ENCODE assay signal across 1 cellular context in the genomic region with DNA sequence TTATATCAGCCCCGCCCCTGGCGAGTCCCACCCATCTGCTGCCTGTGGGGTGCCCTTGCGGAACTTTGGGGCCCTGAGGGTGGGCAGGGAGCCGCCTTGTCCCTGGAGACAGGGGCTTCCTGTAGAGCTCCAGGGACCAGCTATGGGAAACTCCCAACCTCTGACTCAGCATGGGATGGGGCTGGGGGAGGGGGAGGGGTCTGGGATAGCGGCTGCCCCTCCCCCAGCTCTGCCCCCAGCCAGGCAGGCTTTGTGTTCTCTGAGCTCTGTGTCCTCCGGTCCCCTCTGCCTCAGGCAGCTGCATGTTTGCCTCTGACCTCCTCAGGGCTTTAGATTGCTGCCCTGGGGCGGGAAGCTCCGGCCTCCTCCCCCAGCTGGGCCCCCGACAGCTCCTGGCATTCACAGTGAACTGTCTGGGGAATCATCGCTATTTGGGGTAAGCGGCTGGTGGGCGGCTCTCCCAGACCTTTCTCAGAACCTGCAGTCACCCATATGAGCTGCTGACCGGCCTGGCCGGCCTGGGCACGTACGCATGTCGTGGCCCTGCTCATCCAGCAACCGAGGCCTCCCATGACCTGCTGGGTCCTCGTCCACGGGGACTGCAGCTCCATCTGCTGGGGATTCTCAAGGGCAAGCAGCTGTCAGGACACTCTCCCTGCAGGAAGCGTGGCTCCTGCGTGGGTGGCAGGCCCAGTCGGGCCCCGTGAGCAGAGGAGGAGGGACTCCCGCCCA.
TF ChIP-seq lines count a peak whose summit lies in the region.

No MANE protein-coding gene starts in this region.

TF ChIP-seq in HepG2, 621 proteins besides CTCF, POLR2A, EP300 and RAD21 (continued from another document and continues in another):
- no peak for TF ChIP-seq E2F2 (CRISPR knock-in tag; IDR thresholded peaks at IDR 0.05; ENCODE audit: borderline replicate concordance)
- TF ChIP-seq, protein P1, sequence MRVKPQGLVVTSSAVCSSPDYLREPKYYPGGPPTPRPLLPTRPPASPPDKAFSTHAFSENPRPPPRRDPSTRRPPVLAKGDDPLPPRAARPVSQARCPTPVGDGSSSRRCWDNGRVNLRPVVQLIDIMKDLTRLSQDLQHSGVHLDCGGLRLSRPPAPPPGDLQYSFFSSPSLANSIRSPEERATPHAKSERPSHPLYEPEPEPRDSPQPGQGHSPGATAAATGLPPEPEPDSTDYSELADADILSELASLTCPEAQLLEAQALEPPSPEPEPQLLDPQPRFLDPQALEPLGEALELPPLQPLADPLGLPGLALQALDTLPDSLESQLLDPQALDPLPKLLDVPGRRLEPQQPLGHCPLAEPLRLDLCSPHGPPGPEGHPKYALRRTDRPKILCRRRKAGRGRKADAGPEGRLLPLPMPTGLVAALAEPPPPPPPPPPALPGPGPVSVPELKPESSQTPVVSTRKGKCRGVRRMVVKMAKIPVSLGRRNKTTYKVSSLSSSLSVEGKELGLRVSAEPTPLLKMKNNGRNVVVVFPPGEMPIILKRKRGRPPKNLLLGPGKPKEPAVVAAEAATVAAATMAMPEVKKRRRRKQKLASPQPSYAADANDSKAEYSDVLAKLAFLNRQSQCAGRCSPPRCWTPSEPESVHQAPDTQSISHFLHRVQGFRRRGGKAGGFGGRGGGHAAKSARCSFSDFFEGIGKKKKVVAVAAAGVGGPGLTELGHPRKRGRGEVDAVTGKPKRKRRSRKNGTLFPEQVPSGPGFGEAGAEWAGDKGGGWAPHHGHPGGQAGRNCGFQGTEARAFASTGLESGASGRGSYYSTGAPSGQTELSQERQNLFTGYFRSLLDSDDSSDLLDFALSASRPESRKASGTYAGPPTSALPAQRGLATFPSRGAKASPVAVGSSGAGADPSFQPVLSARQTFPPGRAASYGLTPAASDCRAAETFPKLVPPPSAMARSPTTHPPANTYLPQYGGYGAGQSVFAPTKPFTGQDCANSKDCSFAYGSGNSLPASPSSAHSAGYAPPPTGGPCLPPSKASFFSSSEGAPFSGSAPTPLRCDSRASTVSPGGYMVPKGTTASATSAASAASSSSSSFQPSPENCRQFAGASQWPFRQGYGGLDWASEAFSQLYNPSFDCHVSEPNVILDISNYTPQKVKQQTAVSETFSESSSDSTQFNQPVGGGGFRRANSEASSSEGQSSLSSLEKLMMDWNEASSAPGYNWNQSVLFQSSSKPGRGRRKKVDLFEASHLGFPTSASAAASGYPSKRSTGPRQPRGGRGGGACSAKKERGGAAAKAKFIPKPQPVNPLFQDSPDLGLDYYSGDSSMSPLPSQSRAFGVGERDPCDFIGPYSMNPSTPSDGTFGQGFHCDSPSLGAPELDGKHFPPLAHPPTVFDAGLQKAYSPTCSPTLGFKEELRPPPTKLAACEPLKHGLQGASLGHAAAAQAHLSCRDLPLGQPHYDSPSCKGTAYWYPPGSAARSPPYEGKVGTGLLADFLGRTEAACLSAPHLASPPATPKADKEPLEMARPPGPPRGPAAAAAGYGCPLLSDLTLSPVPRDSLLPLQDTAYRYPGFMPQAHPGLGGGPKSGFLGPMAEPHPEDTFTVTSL (CRISPR knock-in tag; IDR thresholded peaks at IDR 0.05; ENCODE audit: borderline replicate concordance), result peak; percentile 69; the same call in 1 of the 2 replicates
- TF ChIP-seq TP53 (CRISPR knock-in tag; conservative IDR thresholded peaks at IDR 0.05), result peak; percentile 43; the same call in 1 of the 2 replicates
- TF ChIP-seq ZNF841 (CRISPR knock-in tag; IDR thresholded peaks at IDR 0.05; ENCODE audit: borderline replicate concordance), result no peak
- TF ChIP-seq PAWR (CRISPR knock-in tag; IDR thresholded peaks at IDR 0.05; ENCODE audit: borderline replicate concordance), result no peak
- no peak for TF ChIP-seq NPAS2 (CRISPR knock-in tag; IDR thresholded peaks at IDR 0.05; ENCODE audit: borderline replicate concordance)
- no peak for TF ChIP-seq CREB1 (IDR thresholded peaks at IDR 0.05)
- TF ChIP-seq CREB1 (CRISPR knock-in tag; IDR thresholded peaks at IDR 0.05), result no peak; the same call in 1 of the 2 replicates
- 0 out of 2 replicates have a peak, but pooled peaks have one; percentile 10 for TF ChIP-seq CENPT (CRISPR knock-in tag; IDR thresholded peaks at IDR 0.05; ENCODE audit: low read depth)
- TF ChIP-seq ZNF782 (CRISPR knock-in tag; IDR thresholded peaks at IDR 0.05; ENCODE audit: borderline replicate concordance), result no peak; the same call in 1 of the 2 replicates
- TF ChIP-seq TCF7L2 (IDR thresholded peaks at IDR 0.05; ENCODE audit: low read depth, low read length), result no peak
- TF ChIP-seq REST (IDR thresholded peaks at IDR 0.05; ENCODE audit: borderline replicate concordance in 1 of 2, low read depth in 1 of 2, low read length in 2 of 2), result 0 out of 4 replicates have a peak, but pooled peaks of 1 of the 2 experiments have one; percentile 39
- no peak for TF ChIP-seq RBAK (CRISPR knock-in tag; IDR thresholded peaks at IDR 0.05)
- peak; percentile 60; the same call in 1 of the 2 replicates for TF ChIP-seq ARID5B (CRISPR knock-in tag; IDR thresholded peaks at IDR 0.05)
- no peak for TF ChIP-seq SETDB1 (CRISPR knock-in tag; IDR thresholded peaks at IDR 0.05; ENCODE audit: borderline replicate concordance)
- no peak for TF ChIP-seq CAMTA2 (CRISPR knock-in tag; IDR thresholded peaks at IDR 0.05; ENCODE audit: borderline replicate concordance)
- TF ChIP-seq ZNF784 (CRISPR knock-in tag; IDR thresholded peaks at IDR 0.05; ENCODE audit: borderline replicate concordance), result 0 out of 2 replicates have a peak, but pooled peaks have one; percentile 31
- no peak for TF ChIP-seq TOE1 (CRISPR knock-in tag; IDR thresholded peaks at IDR 0.05)
- TF ChIP-seq ZNF367 (CRISPR knock-in tag; IDR thresholded peaks at IDR 0.05; ENCODE audit: borderline replicate concordance), result no peak
- peak; percentile 92 for TF ChIP-seq RXRB (CRISPR knock-in tag; IDR thresholded peaks at IDR 0.05; ENCODE audit: borderline replicate concordance)
- TF ChIP-seq, protein P2, sequence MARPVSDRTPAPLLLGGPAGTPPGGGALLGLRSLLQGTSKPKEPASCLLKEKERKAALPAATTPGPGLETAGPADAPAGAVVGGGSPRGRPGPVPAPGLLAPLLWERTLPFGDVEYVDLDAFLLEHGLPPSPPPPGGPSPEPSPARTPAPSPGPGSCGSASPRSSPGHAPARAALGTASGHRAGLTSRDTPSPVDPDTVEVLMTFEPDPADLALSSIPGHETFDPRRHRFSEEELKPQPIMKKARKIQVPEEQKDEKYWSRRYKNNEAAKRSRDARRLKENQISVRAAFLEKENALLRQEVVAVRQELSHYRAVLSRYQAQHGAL (CRISPR knock-in tag; IDR thresholded peaks at IDR 0.05; ENCODE audit: not compliant biosample characterization), result peak; percentile 59
- no peak for TF ChIP-seq KLF6 (CRISPR knock-in tag; IDR thresholded peaks at IDR 0.05)
- TF ChIP-seq ZSCAN29 (CRISPR knock-in tag; conservative IDR thresholded peaks at IDR 0.05), result peak; percentile 71; the same call in 1 of the 2 replicates
- TF ChIP-seq, protein P3, sequence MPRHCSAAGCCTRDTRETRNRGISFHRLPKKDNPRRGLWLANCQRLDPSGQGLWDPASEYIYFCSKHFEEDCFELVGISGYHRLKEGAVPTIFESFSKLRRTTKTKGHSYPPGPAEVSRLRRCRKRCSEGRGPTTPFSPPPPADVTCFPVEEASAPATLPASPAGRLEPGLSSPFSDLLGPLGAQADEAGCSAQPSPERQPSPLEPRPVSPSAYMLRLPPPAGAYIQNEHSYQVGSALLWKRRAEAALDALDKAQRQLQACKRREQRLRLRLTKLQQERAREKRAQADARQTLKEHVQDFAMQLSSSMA (CRISPR knock-in tag; IDR thresholded peaks at IDR 0.05), result no peak
- no peak; the same call in 1 of the 2 replicates for TF ChIP-seq KAT7 (CRISPR knock-in tag; IDR thresholded peaks at IDR 0.05; ENCODE audit: borderline replicate concordance)
- TF ChIP-seq, protein P4, sequence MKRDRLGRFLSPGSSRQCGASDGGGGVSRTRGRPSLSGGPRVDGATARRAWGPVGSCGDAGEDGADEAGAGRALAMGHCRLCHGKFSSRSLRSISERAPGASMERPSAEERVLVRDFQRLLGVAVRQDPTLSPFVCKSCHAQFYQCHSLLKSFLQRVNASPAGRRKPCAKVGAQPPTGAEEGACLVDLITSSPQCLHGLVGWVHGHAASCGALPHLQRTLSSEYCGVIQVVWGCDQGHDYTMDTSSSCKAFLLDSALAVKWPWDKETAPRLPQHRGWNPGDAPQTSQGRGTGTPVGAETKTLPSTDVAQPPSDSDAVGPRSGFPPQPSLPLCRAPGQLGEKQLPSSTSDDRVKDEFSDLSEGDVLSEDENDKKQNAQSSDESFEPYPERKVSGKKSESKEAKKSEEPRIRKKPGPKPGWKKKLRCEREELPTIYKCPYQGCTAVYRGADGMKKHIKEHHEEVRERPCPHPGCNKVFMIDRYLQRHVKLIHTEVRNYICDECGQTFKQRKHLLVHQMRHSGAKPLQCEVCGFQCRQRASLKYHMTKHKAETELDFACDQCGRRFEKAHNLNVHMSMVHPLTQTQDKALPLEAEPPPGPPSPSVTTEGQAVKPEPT (CRISPR knock-in tag; IDR thresholded peaks at IDR 0.05; ENCODE audit: low read depth), result no peak
- TF ChIP-seq ZBTB38 (CRISPR knock-in tag; IDR thresholded peaks at IDR 0.05), result 0 out of 2 replicates have a peak, but pooled peaks have one; percentile 6
- TF ChIP-seq RFX5 (IDR thresholded peaks at IDR 0.05; ENCODE audit: low read depth, low read length), result no peak
- no peak for TF ChIP-seq NFE2 (CRISPR knock-in tag; IDR thresholded peaks at IDR 0.05)
- TF ChIP-seq ZMAT3 (CRISPR knock-in tag; conservative IDR thresholded peaks at IDR 0.05), result peak; percentile 39
- no peak for TF ChIP-seq RFXANK (CRISPR knock-in tag; IDR thresholded peaks at IDR 0.05)
- TF ChIP-seq, protein P5, sequence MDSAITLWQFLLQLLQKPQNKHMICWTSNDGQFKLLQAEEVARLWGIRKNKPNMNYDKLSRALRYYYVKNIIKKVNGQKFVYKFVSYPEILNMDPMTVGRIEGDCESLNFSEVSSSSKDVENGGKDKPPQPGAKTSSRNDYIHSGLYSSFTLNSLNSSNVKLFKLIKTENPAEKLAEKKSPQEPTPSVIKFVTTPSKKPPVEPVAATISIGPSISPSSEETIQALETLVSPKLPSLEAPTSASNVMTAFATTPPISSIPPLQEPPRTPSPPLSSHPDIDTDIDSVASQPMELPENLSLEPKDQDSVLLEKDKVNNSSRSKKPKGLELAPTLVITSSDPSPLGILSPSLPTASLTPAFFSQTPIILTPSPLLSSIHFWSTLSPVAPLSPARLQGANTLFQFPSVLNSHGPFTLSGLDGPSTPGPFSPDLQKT (CRISPR knock-in tag; IDR thresholded peaks at IDR 0.05; ENCODE audit: borderline replicate concordance), result no peak
